ENCODE assay signal across 22 cellular contexts in the genomic region with DNA sequence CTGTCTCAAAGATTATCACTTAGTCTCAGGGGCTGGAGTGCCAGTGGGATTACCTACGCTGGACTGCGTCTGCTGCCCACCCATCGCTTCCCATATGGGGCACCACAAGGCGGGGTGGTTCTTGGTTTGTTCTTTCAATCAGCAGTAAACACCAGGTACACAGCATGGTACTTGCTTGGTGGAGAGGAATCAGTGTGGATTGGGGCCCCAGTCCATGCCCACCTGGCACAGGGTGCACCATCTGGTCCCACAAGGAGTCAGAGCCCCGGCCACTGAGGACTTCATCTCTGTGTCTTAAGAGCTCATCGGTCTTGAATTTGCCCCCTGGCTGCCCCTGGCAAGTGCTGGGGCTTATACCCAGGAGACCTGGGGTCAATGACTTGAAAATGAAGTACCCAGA.
A peak's percentile ranks its signal among the peaks of the same experiment; 100 is the strongest.
DNase-seq lines count a peak whose midpoint lies in the region; ATAC-seq and TF ChIP-seq lines count a peak whose summit lies in the region.
"Had no signal": no experiment of that assay in that cellular context is flagged by ENCODE, and none has a peak within 500 bp of the region (broad histone marks: within the 10 kb centered on the region; RNA-seq: fewer than 3 reads in every experiment).

No MANE protein-coding gene starts in this region.

- no peak for ATAC-seq in HG03442 (IDR thresholded peaks at IDR 0.05; ENCODE audit: unreplicated experiment)
- ATAC-seq: K562 had no signal

- peaks cover 3% of the 10 kb centered on the region for H3K36me3 Mint-ChIP-seq in neural crest cell (ENCODE audit: low read depth)

- no peaks in the 10 kb centered on the region for H3K9me3 ChIP-seq in spleen
- H3K9me3 ChIP-seq: BE2C had no signal

- H3K4me1 Mint-ChIP-seq in neural crest cell, result peaks cover 21% of the 10 kb centered on the region

- TF ChIP-seq CTCF in neural crest cell (conservative IDR thresholded peaks at IDR 0.05) (no peak), spleen (IDR thresholded peaks at IDR 0.05 in 8 of 11, conservative IDR thresholded peaks at IDR 0.05 in 3 of 11) (no peak)

- H3K4me3 ChIP-seq in spleen, result no peak overlapping the region
- H3K4me3 ChIP-seq: K562 had no signal

- H3K27ac ChIP-seq in spleen, result no peak overlapping the region

- H3K36me3 ChIP-seq in spleen, result no peaks in the 10 kb centered on the region
- H3K36me3 ChIP-seq: BE2C had no signal

- H3K4me3 Mint-ChIP-seq in neural crest cell, result no peak overlapping the region
- H3K4me3 Mint-ChIP-seq: H9 had no signal

- peak; percentile 35 to 71 for DNase-seq in NCI-H524 (lab: John Stamatoyannopoulos, UW)
- DNase-seq in NCI-H524 treated with DMSO at 0.1 percent for 48 hours (lab: John Stamatoyannopoulos, UW), result no peak
- DNase-seq in G401 (ENCODE audit: low spot score), result peak; percentile 22
- DNase-seq in neural crest cell (ENCODE audit: low read depth, low spot score), result no peak
- DNase-seq in spleen, result peak; percentile 61
- no peak for DNase-seq in stimulated activated naive CD4-positive, alpha-beta T cell (lab: John Stamatoyannopoulos, UW)
- DNase-seq in NCI-H2107 (lab: John Stamatoyannopoulos, UW), result no peak
- DNase-seq: 8988T, ACHN, BE2C, Calu3, H9, Kasumi-1, NCI-H1092 treated with DMSO at 0.1 percent for 48 hours, NCI-H1436, NCI-H187 treated with DMSO at 0.1 percent for 48 hours, NCI-H446, NCI-H526 treated with DMSO at 0.1 percent for 48 hours, RPMI8226, SHP77 had no signal

- intact Hi-C loops in spleen (cut with DNase I; ENCODE audit: low total_unique reads), result no loop called here

- H3K27me3 Mint-ChIP-seq in neural crest cell (ENCODE audit: low read depth), result no peaks in the 10 kb centered on the region

- no peak for TF ChIP-seq POLR2A in spleen (IDR thresholded peaks at IDR 0.05)

- no peaks in the 10 kb centered on the region for H3K9me3 Mint-ChIP-seq in neural crest cell
- H3K9me3 Mint-ChIP-seq: H9 had no signal

- 83 to 96% (median 91%) methylated on average over 6 of the region's 6 CpGs for WGBS in spleen, 5 donors

- peak overlapping the region; percentile 82 for H3K27ac Mint-ChIP-seq in neural crest cell (ENCODE audit: unreplicated experiment)

- in situ Hi-C loops in G401 (cut with HindIII; ENCODE audit: low sequenced_read_pairs), result no loop called here

- no peaks in the 10 kb centered on the region for H3K27me3 ChIP-seq in spleen (replicated peaks in 1 of 7)
- H3K27me3 ChIP-seq: BE2C had no signal

- no peaks in the 10 kb centered on the region for H3K4me1 ChIP-seq in spleen
- H3K4me1 ChIP-seq: BE2C had no signal

Comparison
In these comparisons a context has a peak if more than half of its experiments do, and no peak if none do; other contexts are left out.
1. DNase-seq: peak in NCI-H524 (2 of 2), G401 (single experiment) and spleen (single experiment); none in NCI-H524 treated with DMSO at 0.1 percent for 48 hours (single experiment), neural crest cell (single experiment), stimulated activated naive CD4-positive, alpha-beta T cell (0 of 6) and NCI-H2107 (single experiment).